In genomic region chrX:53230116-53230515, GRCh38 we compare ENCODE assay signal across 35 cellular contexts.
"Had no signal": no experiment of that assay in that cellular context is flagged by ENCODE, and none has a peak within 500 bp of the region (broad histone marks: within the 10 kb centered on the region; RNA-seq: fewer than 3 reads in every experiment).

No MANE protein-coding gene starts in this region.

- H3K27me3 Mint-ChIP-seq: activated B cell treated with CpG ODN at 0.5 μM for 24 hours; activated CD4-positive, alpha-beta memory T cell treated with anti-CD3 and anti-CD28 coated beads for 36 hours; activated CD4-positive, alpha-beta T cell treated with anti-CD3 and anti-CD28 coated beads, Interleukin-2, amount 10 ng/mL, durations not matched to agents 24 days and 14 days; activated CD8-positive, alpha-beta T cell treated with anti-CD3 and anti-CD28 coated beads for 36 hours; activated naive CD8-positive, alpha-beta T cell treated with anti-CD3 and anti-CD28 coated beads for 36 hours; activated T-helper 17 cell treated with anti-CD3 and anti-CD28 coated beads, Interleukin-2, amount 50 U/mL, for 72 hours had no signal

- H3K27me3 ChIP-seq: adrenal gland, cardiac muscle cell had no signal

- H3K36me3 Mint-ChIP-seq: activated CD4-positive, alpha-beta memory T cell treated with anti-CD3 and anti-CD28 coated beads for 36 hours; activated naive CD8-positive, alpha-beta T cell treated with anti-CD3 and anti-CD28 coated beads for 36 hours had no signal

- H3K4me1 ChIP-seq: adrenal gland had no signal

- ATAC-seq: activated CD8-positive, alpha-beta T cell treated with anti-CD3 and anti-CD28 coated beads for 36 hours; activated naive CD4-positive, alpha-beta T cell treated with anti-CD3 and anti-CD28 coated beads, Interleukin-2, amount 50 U/mL, for 72 hours; activated T-cell treated with anti-CD3 and anti-CD28 coated beads, Interleukin-2, amount 50 U/mL, for 4 hours; activated T-cell treated with anti-CD3 and anti-CD28 coated beads, Interleukin-2, amount 50 U/mL, for 72 hours; activated T-helper 17 cell treated with anti-CD3 and anti-CD28 coated beads, Interleukin-2, amount 50 U/mL, for 72 hours had no signal

- H3K4me3 ChIP-seq: adrenal gland, cardiac muscle cell had no signal

- H3K4me1 Mint-ChIP-seq: activated T-helper 17 cell treated with anti-CD3 and anti-CD28 coated beads, Interleukin-2, amount 50 U/mL, for 72 hours; central memory CD8-positive, alpha-beta T cell had no signal

- H3K9me3 Mint-ChIP-seq: activated B cell treated with CpG ODN at 0.5 μM for 24 hours; activated CD4-positive, alpha-beta memory T cell treated with anti-CD3 and anti-CD28 coated beads for 36 hours; activated CD4-positive, alpha-beta T cell treated with anti-CD3 and anti-CD28 coated beads, Interleukin-2, amount 10 ng/mL, durations not matched to agents 24 days and 14 days; activated CD8-positive, alpha-beta T cell treated with anti-CD3 and anti-CD28 coated beads for 36 hours; activated naive CD4-positive, alpha-beta T cell treated with anti-CD3 and anti-CD28 coated beads for 36 hours; activated naive CD4-positive, alpha-beta T cell treated with anti-CD3 and anti-CD28 coated beads, Interleukin-2, amount 50 U/mL, for 72 hours; activated naive CD8-positive, alpha-beta T cell treated with anti-CD3 and anti-CD28 coated beads for 36 hours; activated T-cell treated with anti-CD3 and anti-CD28 coated beads, Interleukin-2, amount 50 U/mL, for 4 hours; activated T-cell treated with anti-CD3 and anti-CD28 coated beads, Interleukin-2, amount 50 U/mL, for 72 hours; activated T-helper 1 cell treated with anti-CD3 and anti-CD28 coated beads, Interleukin-12 subunit alpha, Interleukin-12 subunit beta, Interleukin-2, Interleukin-4 antibody, amounts not matched to agents 30 ng/mL and 10 ng/mL and 1 ng/mL, durations not matched to agents 14 hours and 24 hours and 36 hours; activated T-helper 17 cell treated with anti-CD3 and anti-CD28 coated beads, Interleukin-2, amount 50 U/mL, for 72 hours; brain; central memory CD8-positive, alpha-beta T cell; T-helper 2 cell treated with Interferon-gamma antibody and Interleukin-4, amounts not matched to agents 5 μg/mL and 100 μg/mL, for 36 hours had no signal

- DNase-seq: activated B cell treated with CpG ODN at 0.5 μM for 24 hours; activated CD4-positive, alpha-beta memory T cell treated with anti-CD3 and anti-CD28 coated beads for 36 hours; activated CD4-positive, alpha-beta T cell treated with anti-CD3 and anti-CD28 coated beads for 4 hours; activated CD4-positive, alpha-beta T cell treated with anti-CD3 and anti-CD28 coated beads, Interleukin-2, amount 10 ng/mL, durations not matched to agents 24 days and 14 days; activated CD4-positive, alpha-beta T cell treated with anti-CD3 and anti-CD28 coated beads, Interleukin-2, amount 50 U/mL, for 1 hour; activated CD4-positive, alpha-beta T cell treated with anti-CD3 and anti-CD28 coated beads, Interleukin-2, amount 50 U/mL, for 4 hours; activated CD4-positive, CD25-positive, alpha-beta regulatory T cell treated with anti-CD3 and anti-CD28 coated beads, Interleukin-2, amount 50 U/mL, for 72 hours; activated CD8-positive, alpha-beta memory T cell treated with anti-CD3 and anti-CD28 coated beads, Interleukin-2, amount 50 U/mL, for 4 hours; activated CD8-positive, alpha-beta T cell treated with anti-CD3 and anti-CD28 coated beads for 36 hours; activated effector memory CD4-positive, alpha-beta T cell treated with anti-CD3 and anti-CD28 coated beads, Interleukin-2, amount 50 U/mL, for 16 hours; activated gamma-delta T cell treated with Interleukin-2 at 50 U/mL for 16 hours; activated naive CD4-positive, alpha-beta T cell; activated naive CD4-positive, alpha-beta T cell treated with anti-CD3 and anti-CD28 coated beads for 36 hours; activated naive CD4-positive, alpha-beta T cell treated with anti-CD3 and anti-CD28 coated beads, Interleukin-2, amount 50 U/mL, for 16 hours; activated naive CD8-positive, alpha-beta T cell treated with anti-CD3 and anti-CD28 coated beads for 36 hours; activated T-cell treated with anti-CD3 and anti-CD28 coated beads for 4 hours; activated T-cell treated with anti-CD3 and anti-CD28 coated beads, Interleukin-2, amount 50 U/mL, for 1 hour; activated T-cell treated with anti-CD3 and anti-CD28 coated beads, Interleukin-2, amount 50 U/mL, for 4 hours; activated T-cell treated with anti-CD3 and anti-CD28 coated beads, Interleukin-2, amount 50 U/mL, for 72 hours; adrenal gland; amniotic stem cell; caudate nucleus; cerebellar nuclear complex; T-helper 2 cell; T-helper 9 cell had no signal

- H3K36me3 ChIP-seq: adrenal gland, cardiac muscle cell had no signal

- H3K4me3 Mint-ChIP-seq: activated B cell treated with CpG ODN at 0.5 μM for 24 hours; activated CD4-positive, alpha-beta memory T cell treated with anti-CD3 and anti-CD28 coated beads for 36 hours; activated CD4-positive, alpha-beta T cell treated with anti-CD3 and anti-CD28 coated beads, Interleukin-2, amount 10 ng/mL, durations not matched to agents 24 days and 14 days; activated CD8-positive, alpha-beta T cell treated with anti-CD3 and anti-CD28 coated beads for 36 hours; activated naive CD4-positive, alpha-beta T cell treated with anti-CD3 and anti-CD28 coated beads for 36 hours; activated naive CD8-positive, alpha-beta T cell treated with anti-CD3 and anti-CD28 coated beads for 36 hours; activated T-cell treated with anti-CD3 and anti-CD28 coated beads, Interleukin-2, amount 50 U/mL, for 4 hours; activated T-cell treated with anti-CD3 and anti-CD28 coated beads, Interleukin-2, amount 50 U/mL, for 72 hours; activated T-helper 1 cell treated with anti-CD3 and anti-CD28 coated beads, Interleukin-12 subunit alpha, Interleukin-12 subunit beta, Interleukin-2, Interleukin-4 antibody, amounts not matched to agents 30 ng/mL and 10 ng/mL and 1 ng/mL, durations not matched to agents 14 hours and 24 hours and 36 hours; activated T-helper 17 cell treated with anti-CD3 and anti-CD28 coated beads, Interleukin-2, amount 50 U/mL, for 72 hours; central memory CD8-positive, alpha-beta T cell; T-helper 2 cell treated with Interferon-gamma antibody and Interleukin-4, amounts not matched to agents 5 μg/mL and 100 μg/mL, for 36 hours had no signal

- H3K27ac Mint-ChIP-seq: activated B cell treated with CpG ODN at 0.5 μM for 24 hours; activated CD4-positive, alpha-beta memory T cell treated with anti-CD3 and anti-CD28 coated beads for 36 hours; activated CD4-positive, alpha-beta T cell treated with anti-CD3 and anti-CD28 coated beads, Interleukin-2, amount 10 ng/mL, durations not matched to agents 24 days and 14 days; activated CD8-positive, alpha-beta T cell treated with anti-CD3 and anti-CD28 coated beads for 36 hours; activated naive CD4-positive, alpha-beta T cell treated with anti-CD3 and anti-CD28 coated beads for 36 hours; activated naive CD4-positive, alpha-beta T cell treated with anti-CD3 and anti-CD28 coated beads, Interleukin-2, amount 50 U/mL, for 72 hours; activated naive CD8-positive, alpha-beta T cell treated with anti-CD3 and anti-CD28 coated beads for 36 hours; activated T-cell treated with anti-CD3 and anti-CD28 coated beads, Interleukin-2, amount 50 U/mL, for 72 hours; activated T-helper 1 cell treated with anti-CD3 and anti-CD28 coated beads, Interleukin-12 subunit alpha, Interleukin-12 subunit beta, Interleukin-2, Interleukin-4 antibody, amounts not matched to agents 30 ng/mL and 10 ng/mL and 1 ng/mL, durations not matched to agents 14 hours and 24 hours and 36 hours; activated T-helper 17 cell treated with anti-CD3 and anti-CD28 coated beads, Interleukin-2, amount 50 U/mL, for 72 hours; brain; T-helper 2 cell treated with Interferon-gamma antibody and Interleukin-4, amounts not matched to agents 5 μg/mL and 100 μg/mL, for 36 hours had no signal

- H3K27ac ChIP-seq: adrenal gland, cardiac muscle cell, VCaP had no signal

- H3K9me3 ChIP-seq: adrenal gland had no signal

- FAIRE-seq: bronchial epithelial cell, TTC549 had no signal
